Comparison of ENCODE assay signal across 24 cellular contexts in the genomic region with DNA sequence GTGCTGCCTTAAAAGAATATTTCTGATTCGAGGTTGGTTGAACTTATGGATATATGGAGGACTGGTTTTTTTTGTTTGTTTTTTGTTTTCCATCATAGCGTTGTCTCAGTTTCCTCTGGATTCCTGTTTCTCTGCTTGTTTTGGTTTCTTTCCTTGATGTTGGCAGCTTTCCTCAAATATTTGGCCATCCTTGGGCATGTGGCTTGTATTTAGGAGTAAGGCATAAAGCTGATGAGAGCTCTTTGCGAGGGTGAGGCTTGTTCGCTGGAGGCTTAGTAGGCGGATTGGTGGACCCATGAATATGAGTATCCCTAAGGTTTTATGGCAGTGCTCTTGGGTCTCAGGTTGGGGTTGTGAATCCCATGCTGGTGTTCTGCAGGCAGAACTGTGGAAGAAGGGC. TPM values are rescaled to one million over a fixed set of nuclear protein-coding genes. Genes with fewer than 3 reads are reported as not detected.
DNase-seq lines count a peak whose midpoint lies in the region; ATAC-seq and TF ChIP-seq lines count a peak whose summit lies in the region.
"Had no signal": no experiment of that assay in that cellular context is flagged by ENCODE, and none has a peak within 500 bp of the region (broad histone marks: within the 10 kb centered on the region; RNA-seq: fewer than 3 reads in every experiment).

No MANE protein-coding gene starts in this region.

- DNase-seq in natural killer cell: no peak
- no peak for DNase-seq in natural killer cell treated with Interleukin-12 subunit alpha and Interleukin-12 subunit beta and Interleukin-15 and Interleukin-18, amount 100 ng/mL, for 72 hours (ENCODE audit: low spot score)
- no peak for DNase-seq in WTC11 (ENCODE audit: low spot score)
- DNase-seq in fibroblast of the conjunctiva (ENCODE audit: low read depth): peak; percentile 29
- DNase-seq in thoracic aorta (ENCODE audit: low spot score): no peak
- no peak for DNase-seq in NCI-H510A treated with DMSO at 0.1 percent for 48 hours (lab: John Stamatoyannopoulos, UW)
- no peak for DNase-seq in NCI-H2171 (lab: John Stamatoyannopoulos, UW)
- DNase-seq: ACHN; activated CD4-positive, alpha-beta memory T cell treated with anti-CD3 and anti-CD28 coated beads for 36 hours; effector CD4-positive, alpha-beta T cell; GM23248; hippocampal formation; left lung; NCI-H1436 treated with DMSO at 0.1 percent for 48 hours; NCI-H2107; NCI-H510A; PC-3; right cardiac atrium; Right ventricle myocardium superior; stimulated activated CD4-positive, alpha-beta T cell treated with anti-CD3 and anti-CD28 coated beads, Interleukin-4, amount 100 ng/mL, for 24 hours; stimulated activated naive CD4-positive, alpha-beta T cell had no signal

- H3K36me3 Mint-ChIP-seq in natural killer cell (no peaks in the 10 kb centered on the region), WTC11 (no peaks in the 10 kb centered on the region)
- H3K36me3 Mint-ChIP-seq in natural killer cell treated with Interleukin-12 subunit alpha and Interleukin-12 subunit beta and Interleukin-15 and Interleukin-18, amount 100 ng/mL, for 72 hours: no peaks in the 10 kb centered on the region
- H3K36me3 Mint-ChIP-seq: activated CD4-positive, alpha-beta memory T cell treated with anti-CD3 and anti-CD28 coated beads for 36 hours had no signal

- POLR2A ChIA-PET in WTC11 (lab: Charles Lee): interaction anchor here (0.6 kb wide), 1 partner anchor 150 kb away, joined by 5 read pairs; no protein-coding TSS in a partner anchor

- H3K4me3 Mint-ChIP-seq in natural killer cell (peak overlapping the region; percentile 51), WTC11 (no peak overlapping the region)
- H3K4me3 Mint-ChIP-seq in natural killer cell treated with Interleukin-12 subunit alpha and Interleukin-12 subunit beta and Interleukin-15 and Interleukin-18, amount 100 ng/mL, for 72 hours: no peak overlapping the region
- H3K4me3 Mint-ChIP-seq: activated CD4-positive, alpha-beta memory T cell treated with anti-CD3 and anti-CD28 coated beads for 36 hours had no signal

- CTCF ChIA-PET in WTC11 (lab: Charles Lee): no interaction called here

- no peak for TF ChIP-seq CTCF in natural killer cell (IDR thresholded peaks at IDR 0.05)
- TF ChIP-seq CTCF in WTC11 (IDR thresholded peaks at IDR 0.05): no peak
- TF ChIP-seq CTCF in thoracic aorta (IDR thresholded peaks at IDR 0.05): no peak

- peaks cover 51 to 64% of the 10 kb centered on the region in 2 donors for H3K4me1 ChIP-seq in thoracic aorta (ENCODE audit: control insufficient read depth in 1 of 2, low read depth in 2 of 2)
- H3K4me1 ChIP-seq: parathyroid adenoma had no signal

- H3K27ac Mint-ChIP-seq in natural killer cell (peak overlapping the region; percentile 45 to 63), WTC11 (peak overlapping the region; percentile 73)
- peak overlapping the region in 1 of 2 donors; percentile 25 for H3K27ac Mint-ChIP-seq in natural killer cell treated with Interleukin-12 subunit alpha and Interleukin-12 subunit beta and Interleukin-15 and Interleukin-18, amount 100 ng/mL, for 72 hours
- H3K27ac Mint-ChIP-seq: activated CD4-positive, alpha-beta memory T cell treated with anti-CD3 and anti-CD28 coated beads for 36 hours had no signal

- peak overlapping the region in 1 of 2 donors; percentile 36 for H3K27ac ChIP-seq in thoracic aorta
- H3K27ac ChIP-seq: GM23248, left lung, parathyroid adenoma had no signal

- no peak for ATAC-seq in natural killer cell
- ATAC-seq in natural killer cell treated with Interleukin-12 subunit alpha and Interleukin-12 subunit beta and Interleukin-15 and Interleukin-18, amount 100 ng/mL, for 72 hours: no peak
- ATAC-seq in WTC11: no peak
- no peak for ATAC-seq in thoracic aorta (ENCODE audit: insufficient number of reproducible peaks, low FRiP score, low read depth)
- no peak for ATAC-seq in SK-N-SH treated with all-trans-retinoic acid at 6 μM for 48 hours
- ATAC-seq: activated naive CD4-positive, alpha-beta T cell treated with anti-CD3 and anti-CD28 coated beads, Interleukin-2, amount 50 U/mL, for 72 hours; left lung; PC-3; right cardiac atrium had no signal

- no peaks in the 10 kb centered on the region for H3K36me3 ChIP-seq in thoracic aorta
- H3K36me3 ChIP-seq: left lung had no signal

- H3K27me3 Mint-ChIP-seq in natural killer cell (ENCODE audit: low read depth in 2 of 2) (no peaks in the 10 kb centered on the region), WTC11 (ENCODE audit: low read depth) (no peaks in the 10 kb centered on the region)
- H3K27me3 Mint-ChIP-seq in natural killer cell treated with Interleukin-12 subunit alpha and Interleukin-12 subunit beta and Interleukin-15 and Interleukin-18, amount 100 ng/mL, for 72 hours: no peaks in the 10 kb centered on the region
- H3K27me3 Mint-ChIP-seq: activated CD4-positive, alpha-beta memory T cell treated with anti-CD3 and anti-CD28 coated beads for 36 hours had no signal

- H3K9me3 Mint-ChIP-seq in natural killer cell: no peaks in the 10 kb centered on the region
- H3K9me3 Mint-ChIP-seq in natural killer cell treated with Interleukin-12 subunit alpha and Interleukin-12 subunit beta and Interleukin-15 and Interleukin-18, amount 100 ng/mL, for 72 hours: no peaks in the 10 kb centered on the region
- H3K9me3 Mint-ChIP-seq in WTC11: no peaks in the 10 kb centered on the region
- H3K9me3 Mint-ChIP-seq: activated CD4-positive, alpha-beta memory T cell treated with anti-CD3 and anti-CD28 coated beads for 36 hours; activated naive CD4-positive, alpha-beta T cell treated with anti-CD3 and anti-CD28 coated beads, Interleukin-2, amount 50 U/mL, for 72 hours had no signal

- H3K4me1 Mint-ChIP-seq in natural killer cell (peaks cover 84% of the 10 kb centered on the region in 2 donors), WTC11 (peaks cover 67% of the 10 kb centered on the region)
- peaks cover 64 to 77% of the 10 kb centered on the region in 2 donors for H3K4me1 Mint-ChIP-seq in natural killer cell treated with Interleukin-12 subunit alpha and Interleukin-12 subunit beta and Interleukin-15 and Interleukin-18, amount 100 ng/mL, for 72 hours (ENCODE audit: low read depth in 2 of 2)

- peak overlapping the region; percentile 32 for H3K4me3 ChIP-seq in thoracic aorta
- H3K4me3 ChIP-seq: GM23248, left lung had no signal

- H3K9me3 ChIP-seq in thoracic aorta: no peaks in the 10 kb centered on the region
- H3K9me3 ChIP-seq: left lung had no signal

- intact Hi-C loops in natural killer cell (cut with micrococcal nuclease): no loop called here

- no peaks in the 10 kb centered on the region for H3K27me3 ChIP-seq in thoracic aorta (replicated peaks; ENCODE audit: insufficient read depth)
- H3K27me3 ChIP-seq: left lung had no signal

TF ChIP-seq in WTC11, 78 proteins besides CTCF, POLR2A, EP300 and RAD21 (continues in another document):
- TF ChIP-seq, protein P1, sequence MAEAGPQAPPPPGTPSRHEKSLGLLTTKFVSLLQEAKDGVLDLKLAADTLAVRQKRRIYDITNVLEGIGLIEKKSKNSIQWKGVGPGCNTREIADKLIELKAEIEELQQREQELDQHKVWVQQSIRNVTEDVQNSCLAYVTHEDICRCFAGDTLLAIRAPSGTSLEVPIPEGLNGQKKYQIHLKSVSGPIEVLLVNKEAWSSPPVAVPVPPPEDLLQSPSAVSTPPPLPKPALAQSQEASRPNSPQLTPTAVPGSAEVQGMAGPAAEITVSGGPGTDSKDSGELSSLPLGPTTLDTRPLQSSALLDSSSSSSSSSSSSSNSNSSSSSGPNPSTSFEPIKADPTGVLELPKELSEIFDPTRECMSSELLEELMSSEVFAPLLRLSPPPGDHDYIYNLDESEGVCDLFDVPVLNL (CRISPR knock-in tag; IDR thresholded peaks at IDR 0.05; ENCODE audit: borderline replicate concordance, low read depth): no peak
- TF ChIP-seq NFE2L1 (CRISPR knock-in tag; IDR thresholded peaks at IDR 0.05): no peak
- TF ChIP-seq, protein P2, sequence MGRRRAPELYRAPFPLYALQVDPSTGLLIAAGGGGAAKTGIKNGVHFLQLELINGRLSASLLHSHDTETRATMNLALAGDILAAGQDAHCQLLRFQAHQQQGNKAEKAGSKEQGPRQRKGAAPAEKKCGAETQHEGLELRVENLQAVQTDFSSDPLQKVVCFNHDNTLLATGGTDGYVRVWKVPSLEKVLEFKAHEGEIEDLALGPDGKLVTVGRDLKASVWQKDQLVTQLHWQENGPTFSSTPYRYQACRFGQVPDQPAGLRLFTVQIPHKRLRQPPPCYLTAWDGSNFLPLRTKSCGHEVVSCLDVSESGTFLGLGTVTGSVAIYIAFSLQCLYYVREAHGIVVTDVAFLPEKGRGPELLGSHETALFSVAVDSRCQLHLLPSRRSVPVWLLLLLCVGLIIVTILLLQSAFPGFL (CRISPR knock-in tag; IDR thresholded peaks at IDR 0.05; ENCODE audit: borderline replicate concordance): no peak

TF ChIP-seq in SK-N-SH treated with all-trans-retinoic acid at 6 μM for 48 hours, 23 proteins besides CTCF, POLR2A, EP300 and RAD21 (continues in another document):
- TF ChIP-seq ZFP30 (CRISPR knock-in tag; IDR thresholded peaks at IDR 0.05): no peak
- no peak for TF ChIP-seq ZC3H10 (CRISPR knock-in tag; IDR thresholded peaks at IDR 0.05)
- TF ChIP-seq, protein P3, sequence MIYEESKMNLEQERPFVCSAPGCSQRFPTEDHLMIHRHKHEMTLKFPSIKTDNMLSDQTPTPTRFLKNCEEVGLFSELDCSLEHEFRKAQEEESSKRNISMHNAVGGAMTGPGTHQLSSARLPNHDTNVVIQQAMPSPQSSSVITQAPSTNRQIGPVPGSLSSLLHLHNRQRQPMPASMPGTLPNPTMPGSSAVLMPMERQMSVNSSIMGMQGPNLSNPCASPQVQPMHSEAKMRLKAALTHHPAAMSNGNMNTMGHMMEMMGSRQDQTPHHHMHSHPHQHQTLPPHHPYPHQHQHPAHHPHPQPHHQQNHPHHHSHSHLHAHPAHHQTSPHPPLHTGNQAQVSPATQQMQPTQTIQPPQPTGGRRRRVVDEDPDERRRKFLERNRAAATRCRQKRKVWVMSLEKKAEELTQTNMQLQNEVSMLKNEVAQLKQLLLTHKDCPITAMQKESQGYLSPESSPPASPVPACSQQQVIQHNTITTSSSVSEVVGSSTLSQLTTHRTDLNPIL (CRISPR knock-in tag; IDR thresholded peaks at IDR 0.05; ENCODE audit: low read depth): no peak
- no peak for TF ChIP-seq ZNF8 (CRISPR knock-in tag; IDR thresholded peaks at IDR 0.05)
- no peak for TF ChIP-seq BACH2 (CRISPR knock-in tag; IDR thresholded peaks at IDR 0.05; ENCODE audit: borderline replicate concordance)

RNA-seq across cellular contexts. Expression of a gene that starts 22.9 kb away (rescaled TPM):
- total RNA-seq in natural killer cell (100 to 1,000 TPM; 149 to 166 (median 153) TPM), WTC11 (2021) (54.6 to 56.5 TPM (median 54.8 TPM) in 3 replicates), thoracic aorta (10 to 100 TPM; 77.2 to 93.8 TPM)
- 10 to 100 TPM; 83.5 to 90.1 TPM for total RNA-seq in natural killer cell treated with Interleukin-12 subunit alpha and Interleukin-12 subunit beta and Interleukin-15 and Interleukin-18, amount 100 ng/mL, for 72 hours
